Comparison of ENCODE assay signal across 1 cellular context in genomic region chr1:32695098-32695904, GRCh38.
TF ChIP-seq lines count a peak whose summit lies in the region.

No MANE protein-coding gene starts in this region.

TF ChIP-seq in HepG2, 621 proteins besides CTCF, POLR2A, EP300 and RAD21 (continued from another document and continues in another):
- TF ChIP-seq ZNF83 (CRISPR knock-in tag; IDR thresholded peaks at IDR 0.05; ENCODE audit: borderline replicate concordance): no peak
- TF ChIP-seq, protein P1, sequence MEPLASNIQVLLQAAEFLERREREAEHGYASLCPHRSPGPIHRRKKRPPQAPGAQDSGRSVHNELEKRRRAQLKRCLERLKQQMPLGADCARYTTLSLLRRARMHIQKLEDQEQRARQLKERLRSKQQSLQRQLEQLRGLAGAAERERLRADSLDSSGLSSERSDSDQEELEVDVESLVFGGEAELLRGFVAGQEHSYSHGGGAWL (CRISPR knock-in tag; IDR thresholded peaks at IDR 0.05): no peak
- 0 out of 2 replicates have a peak, but pooled peaks have one; percentile 73 for TF ChIP-seq ZNF333 (CRISPR knock-in tag; IDR thresholded peaks at IDR 0.05; ENCODE audit: borderline replicate concordance)
- TF ChIP-seq, protein P2, sequence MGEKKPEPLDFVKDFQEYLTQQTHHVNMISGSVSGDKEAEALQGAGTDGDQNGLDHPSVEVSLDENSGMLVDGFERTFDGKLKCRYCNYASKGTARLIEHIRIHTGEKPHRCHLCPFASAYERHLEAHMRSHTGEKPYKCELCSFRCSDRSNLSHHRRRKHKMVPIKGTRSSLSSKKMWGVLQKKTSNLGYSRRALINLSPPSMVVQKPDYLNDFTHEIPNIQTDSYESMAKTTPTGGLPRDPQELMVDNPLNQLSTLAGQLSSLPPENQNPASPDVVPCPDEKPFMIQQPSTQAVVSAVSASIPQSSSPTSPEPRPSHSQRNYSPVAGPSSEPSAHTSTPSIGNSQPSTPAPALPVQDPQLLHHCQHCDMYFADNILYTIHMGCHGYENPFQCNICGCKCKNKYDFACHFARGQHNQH (CRISPR knock-in tag; IDR thresholded peaks at IDR 0.05): no peak
- TF ChIP-seq RFXANK (CRISPR knock-in tag; IDR thresholded peaks at IDR 0.05): no peak
- peak; percentile 75; the same call in 1 of the 2 replicates for TF ChIP-seq ZNF761 (CRISPR knock-in tag; conservative IDR thresholded peaks at IDR 0.05)
- TF ChIP-seq DNMT1 (CRISPR knock-in tag; IDR thresholded peaks at IDR 0.05): 0 out of 2 replicates have a peak, but pooled peaks have one; percentile 41
- TF ChIP-seq, protein P3, sequence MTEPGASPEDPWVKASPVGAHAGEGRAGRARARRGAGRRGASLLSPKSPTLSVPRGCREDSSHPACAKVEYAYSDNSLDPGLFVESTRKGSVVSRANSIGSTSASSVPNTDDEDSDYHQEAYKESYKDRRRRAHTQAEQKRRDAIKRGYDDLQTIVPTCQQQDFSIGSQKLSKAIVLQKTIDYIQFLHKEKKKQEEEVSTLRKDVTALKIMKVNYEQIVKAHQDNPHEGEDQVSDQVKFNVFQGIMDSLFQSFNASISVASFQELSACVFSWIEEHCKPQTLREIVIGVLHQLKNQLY (CRISPR knock-in tag; IDR thresholded peaks at IDR 0.05): no peak
- TF ChIP-seq JDP2 (CRISPR knock-in tag; IDR thresholded peaks at IDR 0.05; ENCODE audit: borderline replicate concordance): no peak
- 0 out of 2 replicates have a peak, but pooled peaks have one; percentile 4 for TF ChIP-seq NR2C2 (CRISPR knock-in tag; IDR thresholded peaks at IDR 0.05; ENCODE audit: borderline replicate concordance)
- no peak for TF ChIP-seq IRF2 (CRISPR knock-in tag; IDR thresholded peaks at IDR 0.05)
- TF ChIP-seq ZNF557 (CRISPR knock-in tag; IDR thresholded peaks at IDR 0.05): no peak
- TF ChIP-seq ZBTB38 (CRISPR knock-in tag; IDR thresholded peaks at IDR 0.05): no peak; the same call in 1 of the 2 replicates
- peak; percentile 34; the same call in 1 of the 2 replicates for TF ChIP-seq MAFF (IDR thresholded peaks at IDR 0.05; ENCODE audit: low read depth, low read length)
- peak; percentile 11; the same call in 1 of the 2 replicates for TF ChIP-seq RFXAP (CRISPR knock-in tag; IDR thresholded peaks at IDR 0.05; ENCODE audit: borderline replicate concordance)
- no peak for TF ChIP-seq ZNF737 (CRISPR knock-in tag; IDR thresholded peaks at IDR 0.05; ENCODE audit: borderline replicate concordance)
- no peak for TF ChIP-seq EEA1 (CRISPR knock-in tag; IDR thresholded peaks at IDR 0.05; ENCODE audit: borderline replicate concordance)
- TF ChIP-seq DBP (CRISPR knock-in tag; IDR thresholded peaks at IDR 0.05; ENCODE audit: not compliant biosample characterization): no peak
- TF ChIP-seq ZNF569 (CRISPR knock-in tag; IDR thresholded peaks at IDR 0.05; ENCODE audit: borderline replicate concordance): no peak
- TF ChIP-seq ZNF281 (CRISPR knock-in tag; IDR thresholded peaks at IDR 0.05; ENCODE audit: borderline replicate concordance): 0 out of 2 replicates have a peak, but pooled peaks have one; percentile 11
- no peak for TF ChIP-seq ZNF773 (CRISPR knock-in tag; IDR thresholded peaks at IDR 0.05; ENCODE audit: borderline replicate concordance)
- no peak for TF ChIP-seq PCBP2 (optimal IDR thresholded peaks at IDR 0.05; ENCODE audit: low read depth, low read length, poor library complexity, severe bottlenecking)
- TF ChIP-seq, protein P4, sequence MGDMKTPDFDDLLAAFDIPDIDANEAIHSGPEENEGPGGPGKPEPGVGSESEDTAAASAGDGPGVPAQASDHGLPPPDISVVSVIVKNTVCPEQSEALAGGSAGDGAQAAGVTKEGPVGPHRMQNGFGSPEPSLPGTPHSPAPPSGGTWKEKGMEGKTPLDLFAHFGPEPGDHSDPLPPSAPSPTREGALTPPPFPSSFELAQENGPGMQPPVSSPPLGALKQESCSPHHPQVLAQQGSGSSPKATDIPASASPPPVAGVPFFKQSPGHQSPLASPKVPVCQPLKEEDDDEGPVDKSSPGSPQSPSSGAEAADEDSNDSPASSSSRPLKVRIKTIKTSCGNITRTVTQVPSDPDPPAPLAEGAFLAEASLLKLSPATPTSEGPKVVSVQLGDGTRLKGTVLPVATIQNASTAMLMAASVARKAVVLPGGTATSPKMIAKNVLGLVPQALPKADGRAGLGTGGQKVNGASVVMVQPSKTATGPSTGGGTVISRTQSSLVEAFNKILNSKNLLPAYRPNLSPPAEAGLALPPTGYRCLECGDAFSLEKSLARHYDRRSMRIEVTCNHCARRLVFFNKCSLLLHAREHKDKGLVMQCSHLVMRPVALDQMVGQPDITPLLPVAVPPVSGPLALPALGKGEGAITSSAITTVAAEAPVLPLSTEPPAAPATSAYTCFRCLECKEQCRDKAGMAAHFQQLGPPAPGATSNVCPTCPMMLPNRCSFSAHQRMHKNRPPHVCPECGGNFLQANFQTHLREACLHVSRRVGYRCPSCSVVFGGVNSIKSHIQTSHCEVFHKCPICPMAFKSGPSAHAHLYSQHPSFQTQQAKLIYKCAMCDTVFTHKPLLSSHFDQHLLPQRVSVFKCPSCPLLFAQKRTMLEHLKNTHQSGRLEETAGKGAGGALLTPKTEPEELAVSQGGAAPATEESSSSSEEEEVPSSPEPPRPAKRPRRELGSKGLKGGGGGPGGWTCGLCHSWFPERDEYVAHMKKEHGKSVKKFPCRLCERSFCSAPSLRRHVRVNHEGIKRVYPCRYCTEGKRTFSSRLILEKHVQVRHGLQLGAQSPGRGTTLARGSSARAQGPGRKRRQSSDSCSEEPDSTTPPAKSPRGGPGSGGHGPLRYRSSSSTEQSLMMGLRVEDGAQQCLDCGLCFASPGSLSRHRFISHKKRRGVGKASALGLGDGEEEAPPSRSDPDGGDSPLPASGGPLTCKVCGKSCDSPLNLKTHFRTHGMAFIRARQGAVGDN (CRISPR knock-in tag; IDR thresholded peaks at IDR 0.05): peak; percentile 84
- TF ChIP-seq, protein P5, sequence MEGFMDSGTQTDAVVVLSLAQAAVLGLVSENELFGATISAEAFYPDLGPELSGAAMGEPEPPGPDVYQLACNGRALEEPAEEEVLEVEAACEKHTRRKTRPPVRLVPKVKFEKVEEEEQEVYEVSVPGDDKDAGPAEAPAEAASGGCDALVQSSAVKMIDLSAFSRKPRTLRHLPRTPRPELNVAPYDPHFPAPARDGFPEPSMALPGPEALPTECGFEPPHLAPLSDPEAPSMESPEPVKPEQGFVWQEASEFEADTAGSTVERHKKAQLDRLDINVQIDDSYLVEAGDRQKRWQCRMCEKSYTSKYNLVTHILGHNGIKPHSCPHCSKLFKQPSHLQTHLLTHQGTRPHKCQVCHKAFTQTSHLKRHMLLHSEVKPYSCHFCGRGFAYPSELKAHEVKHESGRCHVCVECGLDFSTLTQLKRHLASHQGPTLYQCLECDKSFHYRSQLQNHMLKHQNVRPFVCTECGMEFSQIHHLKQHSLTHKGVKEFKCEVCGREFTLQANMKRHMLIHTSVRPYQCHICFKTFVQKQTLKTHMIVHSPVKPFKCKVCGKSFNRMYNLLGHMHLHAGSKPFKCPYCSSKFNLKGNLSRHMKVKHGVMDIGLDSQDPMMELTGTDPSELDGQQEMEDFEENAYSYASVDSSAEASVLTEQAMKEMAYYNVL (CRISPR knock-in tag; IDR thresholded peaks at IDR 0.05; ENCODE audit: borderline replicate concordance): 0 out of 2 replicates have a peak, but pooled peaks have one; percentile 22
- TF ChIP-seq FOSL2 (CRISPR knock-in tag; IDR thresholded peaks at IDR 0.05): peak; percentile 26; the same call in 1 of the 2 replicates
- TF ChIP-seq BCL6 (CRISPR knock-in tag; IDR thresholded peaks at IDR 0.05): peak; percentile 69; the same call in 1 of the 2 replicates
- TF ChIP-seq CBX5 (CRISPR knock-in tag; IDR thresholded peaks at IDR 0.05; ENCODE audit: borderline replicate concordance): no peak
- TF ChIP-seq HNRNPLL (IDR thresholded peaks at IDR 0.05; ENCODE audit: low read depth, low read length, poor library complexity, severe bottlenecking): no peak
- TF ChIP-seq ZNF549 (CRISPR knock-in tag; IDR thresholded peaks at IDR 0.05): no peak
- TF ChIP-seq TARDBP (CRISPR knock-in tag; IDR thresholded peaks at IDR 0.05): no peak
- 0 out of 2 replicates have a peak, but pooled peaks have one; percentile 54 for TF ChIP-seq ZNF224 (CRISPR knock-in tag; IDR thresholded peaks at IDR 0.05)
- TF ChIP-seq CAMTA2 (CRISPR knock-in tag; IDR thresholded peaks at IDR 0.05; ENCODE audit: borderline replicate concordance): peak; percentile 66; the same call in 1 of the 2 replicates
- TF ChIP-seq TCF12 (IDR thresholded peaks at IDR 0.05): no peak
- peak; percentile 74; the same call in 1 of the 2 replicates for TF ChIP-seq TCF12 (CRISPR knock-in tag; IDR thresholded peaks at IDR 0.05)
- no peak; the same call in none of the 2 replicates for TF ChIP-seq ZNF263 (CRISPR knock-in tag; IDR thresholded peaks at IDR 0.05)
- TF ChIP-seq FUBP1 (CRISPR knock-in tag; IDR thresholded peaks at IDR 0.05; ENCODE audit: borderline replicate concordance): 0 out of 2 replicates have a peak, but pooled peaks have one; percentile 32
- 0 out of 2 replicates have a peak, but pooled peaks have one; percentile 26 for TF ChIP-seq YEATS2 (CRISPR knock-in tag; IDR thresholded peaks at IDR 0.05; ENCODE audit: borderline replicate concordance)
- no peak for TF ChIP-seq HNRNPUL1 (IDR thresholded peaks at IDR 0.05; ENCODE audit: low read depth, low read length)
- no peak for TF ChIP-seq ZC3H4 (CRISPR knock-in tag; IDR thresholded peaks at IDR 0.05; ENCODE audit: borderline replicate concordance)
- TF ChIP-seq ZFY (CRISPR knock-in tag; IDR thresholded peaks at IDR 0.05): peak; percentile 92
- TF ChIP-seq ZNF678 (CRISPR knock-in tag; IDR thresholded peaks at IDR 0.05): no peak
- no peak for TF ChIP-seq GPN1 (CRISPR knock-in tag; IDR thresholded peaks at IDR 0.05; ENCODE audit: borderline replicate concordance)
- no peak; the same call in 1 of the 2 replicates for TF ChIP-seq SALL1 (CRISPR knock-in tag; IDR thresholded peaks at IDR 0.05)
- TF ChIP-seq, protein P6, sequence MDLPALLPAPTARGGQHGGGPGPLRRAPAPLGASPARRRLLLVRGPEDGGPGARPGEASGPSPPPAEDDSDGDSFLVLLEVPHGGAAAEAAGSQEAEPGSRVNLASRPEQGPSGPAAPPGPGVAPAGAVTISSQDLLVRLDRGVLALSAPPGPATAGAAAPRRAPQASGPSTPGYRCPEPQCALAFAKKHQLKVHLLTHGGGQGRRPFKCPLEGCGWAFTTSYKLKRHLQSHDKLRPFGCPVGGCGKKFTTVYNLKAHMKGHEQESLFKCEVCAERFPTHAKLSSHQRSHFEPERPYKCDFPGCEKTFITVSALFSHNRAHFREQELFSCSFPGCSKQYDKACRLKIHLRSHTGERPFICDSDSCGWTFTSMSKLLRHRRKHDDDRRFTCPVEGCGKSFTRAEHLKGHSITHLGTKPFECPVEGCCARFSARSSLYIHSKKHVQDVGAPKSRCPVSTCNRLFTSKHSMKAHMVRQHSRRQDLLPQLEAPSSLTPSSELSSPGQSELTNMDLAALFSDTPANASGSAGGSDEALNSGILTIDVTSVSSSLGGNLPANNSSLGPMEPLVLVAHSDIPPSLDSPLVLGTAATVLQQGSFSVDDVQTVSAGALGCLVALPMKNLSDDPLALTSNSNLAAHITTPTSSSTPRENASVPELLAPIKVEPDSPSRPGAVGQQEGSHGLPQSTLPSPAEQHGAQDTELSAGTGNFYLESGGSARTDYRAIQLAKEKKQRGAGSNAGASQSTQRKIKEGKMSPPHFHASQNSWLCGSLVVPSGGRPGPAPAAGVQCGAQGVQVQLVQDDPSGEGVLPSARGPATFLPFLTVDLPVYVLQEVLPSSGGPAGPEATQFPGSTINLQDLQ (CRISPR knock-in tag; IDR thresholded peaks at IDR 0.05): 0 out of 2 replicates have a peak, but pooled peaks have one; percentile 25
- no peak for TF ChIP-seq TRIM22 (IDR thresholded peaks at IDR 0.05)
- no peak for TF ChIP-seq TEAD2 (CRISPR knock-in tag; IDR thresholded peaks at IDR 0.05)
- TF ChIP-seq GATAD1 (CRISPR knock-in tag; IDR thresholded peaks at IDR 0.05): no peak; the same call in 1 of the 2 replicates
